Comparison of ENCODE assay signal across 10 cellular contexts in genomic region chr4:86965019-86965976, GRCh38. TPM values are rescaled to one million over a fixed set of nuclear protein-coding genes. Genes with fewer than 3 reads are reported as not detected.
DNase-seq lines count a peak whose midpoint lies in the region; ATAC-seq lines count a peak whose summit lies in the region.
"Had no signal": no experiment of that assay in that cellular context is flagged by ENCODE, and none has a peak within 500 bp of the region (broad histone marks: within the 10 kb centered on the region; RNA-seq: fewer than 3 reads in every experiment).

No MANE protein-coding gene starts in this region.

- peak; percentile 44 for ATAC-seq in GM18861 (IDR thresholded peaks at IDR 0.05; ENCODE audit: unreplicated experiment)
- peak; percentile 59 for ATAC-seq in GM21723 (IDR thresholded peaks at IDR 0.05; ENCODE audit: unreplicated experiment)
- peak; percentile 39 for ATAC-seq in HG03354 (IDR thresholded peaks at IDR 0.05; ENCODE audit: poor library complexity, severe bottlenecking, unreplicated experiment)
- ATAC-seq: stimulated activated effector memory CD8-positive, alpha-beta T cell treated with anti-CD3 and anti-CD28 coated beads, Interleukin-12 subunit alpha, Interleukin-12 subunit beta, amount 100 ng/mL, for 72 hours had no signal

- DNase-seq in iPS-NIHi7 (ENCODE audit: extremely low spot score) (peak; percentile 31), dermis blood vessel endothelial cell (no peak), NCI-H1105 treated with DMSO at 0.1 percent for 48 hours (lab: John Stamatoyannopoulos, UW) (no peak), cerebellum (ENCODE audit: low spot score) (no peak)
- DNase-seq in activated naive CD4-positive, alpha-beta T cell treated with Interleukin-2 at 50 U/mL for 16 hours: no peak
- DNase-seq: sigmoid colon had no signal

RNA-seq across cellular contexts. Expression of gene AFF1, which starts 30.5 kb away (rescaled TPM):
- total RNA-seq in dermis blood vessel endothelial cell: 31.0 and 39.4 TPM in 2 replicates
- total RNA-seq in cerebellum: 15.5 TPM
